ENCODE assay signal across 14 cellular contexts in genomic region chrX:11064851-11065600, GRCh38. TPM values are rescaled to one million over a fixed set of nuclear protein-coding genes. Genes with fewer than 3 reads are reported as not detected.
DNase-seq lines count a peak whose midpoint lies in the region; ATAC-seq and TF ChIP-seq lines count a peak whose summit lies in the region.
"Had no signal": no experiment of that assay in that cellular context is flagged by ENCODE, and none has a peak within 500 bp of the region (broad histone marks: within the 10 kb centered on the region; RNA-seq: fewer than 3 reads in every experiment).

No MANE protein-coding gene starts in this region.

- no peaks in the 10 kb centered on the region for H3K9me3 ChIP-seq in esophagus muscularis mucosa

- H3K4me1 Mint-ChIP-seq in activated T-cell treated with anti-CD3 and anti-CD28 coated beads, Interleukin-2, amount 50 U/mL, for 72 hours (ENCODE audit: low read depth) = no peaks in the 10 kb centered on the region
- H3K4me1 Mint-ChIP-seq: activated CD4-positive, alpha-beta T cell treated with anti-CD3 and anti-CD28 coated beads, Interleukin-2, amount 10 ng/mL, durations not matched to agents 24 days and 14 days; activated naive CD8-positive, alpha-beta T cell treated with anti-CD3 and anti-CD28 coated beads, Interleukin-2, amount 10 ng/mL, durations not matched to agents 7 days and 5 days; naive thymus-derived CD4-positive, alpha-beta T cell had no signal

- no peak for TF ChIP-seq POLR2A in esophagus muscularis mucosa (IDR thresholded peaks at IDR 0.05; ENCODE audit: low read depth)

- ATAC-seq in activated T-cell treated with anti-CD3 and anti-CD28 coated beads, Interleukin-2, amount 50 U/mL, for 72 hours (replicated peaks in 1 of 2) = no peak
- no peak for ATAC-seq in GM18517 (IDR thresholded peaks at IDR 0.05; ENCODE audit: unreplicated experiment)
- ATAC-seq: naive thymus-derived CD4-positive, alpha-beta T cell had no signal

- peak overlapping the region in 3 of 4 donors; percentile 28 to 45 (median 35) for H3K27ac ChIP-seq in esophagus muscularis mucosa (replicated peaks in 1 of 4)

- POLR2A ChIA-PET in BJ (lab: Charles Lee) = no interaction called here

- H3K9me3 Mint-ChIP-seq in activated T-cell treated with anti-CD3 and anti-CD28 coated beads, Interleukin-2, amount 50 U/mL, for 72 hours = no peaks in the 10 kb centered on the region
- H3K9me3 Mint-ChIP-seq: activated CD4-positive, alpha-beta T cell treated with anti-CD3 and anti-CD28 coated beads, Interleukin-2, amount 10 ng/mL, durations not matched to agents 24 days and 14 days; activated naive CD8-positive, alpha-beta T cell treated with anti-CD3 and anti-CD28 coated beads, Interleukin-2, amount 10 ng/mL, durations not matched to agents 7 days and 5 days; naive thymus-derived CD4-positive, alpha-beta T cell had no signal

- H3K4me3 ChIP-seq in BJ (ENCODE audit: low read depth, low read length) (no peak overlapping the region), esophagus muscularis mucosa (no peak overlapping the region), H7 (ENCODE audit: insufficient read depth, low read depth, low read length) (no peak overlapping the region)

- no peak overlapping the region for H3K4me3 Mint-ChIP-seq in activated T-cell treated with anti-CD3 and anti-CD28 coated beads, Interleukin-2, amount 50 U/mL, for 72 hours
- H3K4me3 Mint-ChIP-seq: activated CD4-positive, alpha-beta T cell treated with anti-CD3 and anti-CD28 coated beads, Interleukin-2, amount 10 ng/mL, durations not matched to agents 24 days and 14 days; activated naive CD8-positive, alpha-beta T cell treated with anti-CD3 and anti-CD28 coated beads, Interleukin-2, amount 10 ng/mL, durations not matched to agents 7 days and 5 days; naive thymus-derived CD4-positive, alpha-beta T cell had no signal

- DNase-seq in BJ (ENCODE audit: low read depth) = peak; percentile 43
- DNase-seq in NCI-H526 treated with DMSO at 0.1 percent for 48 hours (lab: John Stamatoyannopoulos, UW) = peak; percentile 53
- no peak for DNase-seq in esophagus muscularis mucosa (ENCODE audit: extremely low spot score)
- DNase-seq in non-pigmented ciliary epithelial cell (ENCODE audit: low read depth) = peak; percentile 40
- DNase-seq in H7 = no peak
- no peak for DNase-seq in activated T-cell treated with anti-CD3 and anti-CD28 coated beads, Interleukin-2, amount 50 U/mL, for 72 hours
- DNase-seq in central memory CD4-positive, alpha-beta T cell = no peak
- DNase-seq: activated CD4-positive, alpha-beta T cell treated with anti-CD3 and anti-CD28 coated beads, Interleukin-2, amount 10 ng/mL, durations not matched to agents 24 days and 14 days; activated naive CD8-positive, alpha-beta T cell treated with anti-CD3 and anti-CD28 coated beads, Interleukin-2, amount 10 ng/mL, durations not matched to agents 7 days and 5 days; COR-L47; naive thymus-derived CD4-positive, alpha-beta T cell; NCI-H1694 treated with DMSO at 0.1 percent for 48 hours; RPMI8226 had no signal

- 45% methylated on average over 8 of the region's 8 CpGs for WGBS in esophagus muscularis mucosa

- TF ChIP-seq CTCF in BJ (IDR thresholded peaks at IDR 0.05; ENCODE audit: insufficient read depth, low read depth, low read length) (no peak), esophagus muscularis mucosa (IDR thresholded peaks at IDR 0.05) (no peak)

- H3K27me3 ChIP-seq in BJ (ENCODE audit: control insufficient read depth, insufficient read depth, low read length) = no peaks in the 10 kb centered on the region
- H3K27me3 ChIP-seq in esophagus muscularis mucosa = no peaks in the 10 kb centered on the region
- no peaks in the 10 kb centered on the region for H3K27me3 ChIP-seq in H7 (ENCODE audit: control insufficient read depth, insufficient read depth, low read length)

- intact Hi-C loops in esophagus muscularis mucosa (cut with DNase I) = no loop called here

- no peak overlapping the region for H3K27ac Mint-ChIP-seq in activated T-cell treated with anti-CD3 and anti-CD28 coated beads, Interleukin-2, amount 50 U/mL, for 72 hours
- H3K27ac Mint-ChIP-seq: activated CD4-positive, alpha-beta T cell treated with anti-CD3 and anti-CD28 coated beads, Interleukin-2, amount 10 ng/mL, durations not matched to agents 24 days and 14 days; activated naive CD8-positive, alpha-beta T cell treated with anti-CD3 and anti-CD28 coated beads, Interleukin-2, amount 10 ng/mL, durations not matched to agents 7 days and 5 days; naive thymus-derived CD4-positive, alpha-beta T cell had no signal

- no peak for TF ChIP-seq EP300 in esophagus muscularis mucosa (IDR thresholded peaks at IDR 0.05)

- peaks cover 0 to 9% (median 4%) of the 10 kb centered on the region in 4 donors for H3K4me1 ChIP-seq in esophagus muscularis mucosa

- no peaks in the 10 kb centered on the region for H3K36me3 Mint-ChIP-seq in activated T-cell treated with anti-CD3 and anti-CD28 coated beads, Interleukin-2, amount 50 U/mL, for 72 hours (ENCODE audit: insufficient read depth in 2 of 2)
- H3K36me3 Mint-ChIP-seq: activated naive CD8-positive, alpha-beta T cell treated with anti-CD3 and anti-CD28 coated beads, Interleukin-2, amount 10 ng/mL, durations not matched to agents 7 days and 5 days; naive thymus-derived CD4-positive, alpha-beta T cell had no signal

- CTCF ChIA-PET in BJ (lab: Yijun Ruan, JAX) = no interaction called here

- H3K36me3 ChIP-seq in BJ (ENCODE audit: control insufficient read depth, insufficient read depth, low read length) (no peaks in the 10 kb centered on the region), esophagus muscularis mucosa (no peaks in the 10 kb centered on the region), H7 (replicated peaks; ENCODE audit: control insufficient read depth, insufficient read depth, low read length) (no peaks in the 10 kb centered on the region)

- no peaks in the 10 kb centered on the region for H3K27me3 Mint-ChIP-seq in activated T-cell treated with anti-CD3 and anti-CD28 coated beads, Interleukin-2, amount 50 U/mL, for 72 hours (ENCODE audit: low read depth)
- H3K27me3 Mint-ChIP-seq: activated CD4-positive, alpha-beta T cell treated with anti-CD3 and anti-CD28 coated beads, Interleukin-2, amount 10 ng/mL, durations not matched to agents 24 days and 14 days; activated naive CD8-positive, alpha-beta T cell treated with anti-CD3 and anti-CD28 coated beads, Interleukin-2, amount 10 ng/mL, durations not matched to agents 7 days and 5 days; naive thymus-derived CD4-positive, alpha-beta T cell had no signal

RNA-seq across cellular contexts. Expression of gene HCCS, which starts 46.1 kb away (rescaled TPM):
- polyA plus RNA-seq in BJ (2011; rRNA removed) = 18.9 and 26.7 TPM in 2 replicates
- 8.0 and 10.9 TPM in 2 replicates for polyA minus RNA-seq in BJ (2011; rRNA and poly(A)+ RNA removed)
- total RNA-seq in esophagus muscularis mucosa = 10 to 100 TPM; 17.7 to 24.2 (median 22.0) TPM
- total RNA-seq in H7 (2014; rRNA removed; shearing (Covaris generic)) = 16.8 and 17.9 TPM in 2 replicates
- 10 to 100 TPM; 31.7 to 32.5 TPM for total RNA-seq in activated T-cell treated with anti-CD3 and anti-CD28 coated beads, Interleukin-2, amount 50 U/mL, for 72 hours

Comparison
In these comparisons a context has a peak if more than half of its experiments do, and no peak if none do; other contexts are left out.
1. DNase-seq: peak in BJ (single experiment), NCI-H526 treated with DMSO at 0.1 percent for 48 hours (single experiment) and non-pigmented ciliary epithelial cell (single experiment); none in esophagus muscularis mucosa (single experiment), H7 (single experiment), activated T-cell treated with anti-CD3 and anti-CD28 coated beads, Interleukin-2, amount 50 U/mL, for 72 hours (0 of 2) and central memory CD4-positive, alpha-beta T cell (single experiment).